Comparison of ENCODE assay signal across 24 cellular contexts in genomic region chr10:15352201-15352600, GRCh38. TPM values are rescaled to one million over a fixed set of nuclear protein-coding genes. Genes with fewer than 3 reads are reported as not detected.
DNase-seq lines count a peak whose midpoint lies in the region; FAIRE-seq and TF ChIP-seq lines count a peak whose summit lies in the region.
"Had no signal": no experiment of that assay in that cellular context is flagged by ENCODE, and none has a peak within 500 bp of the region (broad histone marks: within the 10 kb centered on the region; RNA-seq: fewer than 3 reads in every experiment).

No MANE protein-coding gene starts in this region.

- H3K4me1 Mint-ChIP-seq in endodermal cell (peaks cover 7% of the 10 kb centered on the region), nephron (peaks cover 40% of the 10 kb centered on the region)
- H3K4me1 Mint-ChIP-seq: CD14-positive monocyte; CD8-positive, alpha-beta memory T cell had no signal

- H3K9me3 Mint-ChIP-seq in endodermal cell (no peaks in the 10 kb centered on the region), nephron (no peaks in the 10 kb centered on the region)
- H3K9me3 Mint-ChIP-seq: CD8-positive, alpha-beta memory T cell had no signal

- FAIRE-seq in small intestine (lab: Jason Lieb, UNC) = no peak
- FAIRE-seq: A549, GM12878, GM12892, GM18507 had no signal

- H3K36me3 Mint-ChIP-seq in endodermal cell (ENCODE audit: low read depth) (no peaks in the 10 kb centered on the region), nephron (ENCODE audit: low read depth) (peaks cover 7% of the 10 kb centered on the region)
- H3K36me3 Mint-ChIP-seq: CD14-positive monocyte; CD4-positive, alpha-beta memory T cell; CD4-positive, CD25-positive, alpha-beta regulatory T cell had no signal

- 99 to 100% methylated on average over 2 to 3 of the region's 3 CpGs for WGBS in endodermal cell (ENCODE audit: insufficient coverage in 1 of 2, insufficient read length in 1 of 2), 2 experiments
- WGBS in small intestine, 3 donors = 9 to 54% (median 27%) methylated on average over 3 of the region's 3 CpGs

- H3K27ac Mint-ChIP-seq in endodermal cell (no peak overlapping the region), nephron (peak overlapping the region; percentile 24 to 90 (median 71))
- H3K27ac Mint-ChIP-seq: CD14-positive monocyte; CD4-positive, alpha-beta memory T cell; CD4-positive, CD25-positive, alpha-beta regulatory T cell; CD8-positive, alpha-beta memory T cell had no signal

- H3K9ac ChIP-seq in endodermal cell (ENCODE audit: extremely low read depth, low read length, poor library complexity, severe bottlenecking) = no peak overlapping the region
- H3K9ac ChIP-seq: BLaER1 had no signal

- H3K4me3 ChIP-seq in endodermal cell (ENCODE audit: low read length) = no peak overlapping the region
- H3K4me3 ChIP-seq in small intestine (ENCODE audit: low read depth in 1 of 2, low read length in 2 of 2) = no peak overlapping the region
- H3K4me3 ChIP-seq: A549, BLaER1, GM12878 had no signal

- H3K27me3 Mint-ChIP-seq in endodermal cell (ENCODE audit: insufficient read depth) = no peaks in the 10 kb centered on the region
- peaks cover 3% of the 10 kb centered on the region for H3K27me3 Mint-ChIP-seq in nephron (ENCODE audit: low read depth)

- no peak overlapping the region for H3K4me3 Mint-ChIP-seq in endodermal cell
- no peak overlapping the region for H3K4me3 Mint-ChIP-seq in nephron
- H3K4me3 Mint-ChIP-seq: CD14-positive monocyte; CD4-positive, alpha-beta memory T cell; CD4-positive, CD25-positive, alpha-beta regulatory T cell; CD8-positive, alpha-beta memory T cell had no signal

- H3K27me3 ChIP-seq in endodermal cell (ENCODE audit: control insufficient read depth, insufficient read depth, low read length, poor library complexity, severe bottlenecking) (no peaks in the 10 kb centered on the region), small intestine (ENCODE audit: control insufficient read depth in 2 of 2, insufficient read depth in 2 of 2, low read length in 2 of 2) (no peaks in the 10 kb centered on the region)
- H3K27me3 ChIP-seq: BE2C, BLaER1 had no signal

- no peaks in the 10 kb centered on the region for H3K9me3 ChIP-seq in endodermal cell (ENCODE audit: control insufficient read depth, low read length)
- no peaks in the 10 kb centered on the region for H3K9me3 ChIP-seq in small intestine (ENCODE audit: control insufficient read depth, low read depth)
- H3K9me3 ChIP-seq: A549, BE2C, BLaER1 had no signal

- H3K4me1 ChIP-seq in endodermal cell (ENCODE audit: control insufficient read depth, insufficient read depth, low read length) (no peaks in the 10 kb centered on the region), small intestine (ENCODE audit: control insufficient read depth in 2 of 2, insufficient read depth in 1 of 2, low read depth in 1 of 2, low read length in 1 of 2) (peaks cover 10 to 11% of the 10 kb centered on the region in 2 donors)
- H3K4me1 ChIP-seq: A549, BE2C had no signal

- TF ChIP-seq CTCF in endodermal cell (conservative IDR thresholded peaks at IDR 0.05) = no peak
- no peak for TF ChIP-seq CTCF in nephron (IDR thresholded peaks at IDR 0.05; ENCODE audit: unreplicated experiment in 3 of 3)

- H3K36me3 ChIP-seq in endodermal cell (ENCODE audit: control insufficient read depth, insufficient read depth, low read length) (no peaks in the 10 kb centered on the region), small intestine (ENCODE audit: control insufficient read depth in 2 of 2, insufficient read depth in 2 of 2, low read length in 2 of 2) (no peaks in the 10 kb centered on the region)
- H3K36me3 ChIP-seq: BE2C had no signal

- H3K27ac ChIP-seq in endodermal cell (ENCODE audit: low read depth, low read length) (peak overlapping the region; percentile 47), small intestine (ENCODE audit: low read depth in 1 of 2, low read length in 1 of 2) (no peak overlapping the region)
- H3K27ac ChIP-seq: 22Rv1, A549, BLaER1 had no signal

- no peak for DNase-seq in endodermal cell
- DNase-seq in small intestine = peak; percentile 92
- DNase-seq in KG1 (lab: John Stamatoyannopoulos, UW) = no peak
- no peak for DNase-seq in AG08396 (ENCODE audit: low spot score)
- DNase-seq: BE2C; C1 segment of cervical spinal cord; CD4-positive, alpha-beta memory T cell; CD4-positive, CD25-positive, alpha-beta regulatory T cell; CD8-positive, alpha-beta memory T cell; COR-L47; DMS153; DMS53; DMS79; DND-41; EL; GDM1 had no signal

RNA-seq across cellular contexts. Expression of gene FAM171A1, which starts 18.9 kb away (rescaled TPM):
- 10 to 100 TPM; 36.5 to 39.0 TPM for total RNA-seq in endodermal cell
- 64.8 TPM for polyA plus RNA-seq in endodermal cell (2013, experiment 1 of 2)
- polyA plus RNA-seq in endodermal cell (2013, experiment 2 of 2) = 68.4 TPM
- 10 to 100 TPM in 1 of 3 donors, 1 to 10 TPM in 2; 9.2 to 28.4 (median 9.5) TPM for polyA plus RNA-seq in small intestine
- polyA plus RNA-seq: CD14-positive monocyte had no signal
